21 cellular contexts compared by ENCODE assay signal in genomic region chr5:158326241-158326640, GRCh38.
DNase-seq lines count a peak whose midpoint lies in the region; ATAC-seq and TF ChIP-seq lines count a peak whose summit lies in the region.
"Had no signal": no experiment of that assay in that cellular context is flagged by ENCODE, and none has a peak within 500 bp of the region (broad histone marks: within the 10 kb centered on the region; RNA-seq: fewer than 3 reads in every experiment).

No MANE protein-coding gene starts in this region.

- H3K9me3 ChIP-seq in HUES64 (ENCODE audit: insufficient read depth, low read depth, low read length) (peaks cover 18% of the 10 kb centered on the region; the same call in 1 of the 2 replicates), hepatocyte (ENCODE audit: low read depth) (no peaks in the 10 kb centered on the region), PC-9 (ENCODE audit: insufficient read depth, low read depth) (no peaks in the 10 kb centered on the region)

- H3K27me3 ChIP-seq in HUES64 (ENCODE audit: insufficient read depth, low read length) (no peaks in the 10 kb centered on the region), hepatocyte (no peaks in the 10 kb centered on the region), PC-9 (ENCODE audit: insufficient read depth, low read depth) (no peaks in the 10 kb centered on the region)

- peaks cover 3% of the 10 kb centered on the region for H3K36me3 Mint-ChIP-seq in nephron progenitor cell (ENCODE audit: low read depth)
- H3K36me3 Mint-ChIP-seq: CD4-positive, alpha-beta memory T cell had no signal

- DNase-seq in ELF-1 (ENCODE audit: low read depth, low spot score) = peak; percentile 23
- no peak for DNase-seq in hepatocyte (ENCODE audit: low spot score)
- DNase-seq in nephron progenitor cell = peak; percentile 19
- DNase-seq in kidney tubule cell (ENCODE audit: low spot score) = no peak
- DNase-seq in PC-9 = no peak
- DNase-seq: Caco-2; CD4-positive, alpha-beta memory T cell; DMS 273 treated with DMSO at 0.1 percent for 48 hours; DMS79 treated with DMSO at 0.1 percent for 48 hours; IMR-90; MV-4-11; NCI-H1105 treated with DMSO at 0.1 percent for 48 hours; NCI-H2029 treated with DMSO at 0.1 percent for 48 hours; NCI-H2171 treated with DMSO at 0.1 percent for 48 hours; NCI-H524 treated with DMSO at 0.1 percent for 48 hours; OCI-M1; SHP77 had no signal

- no peak overlapping the region for H3K27ac Mint-ChIP-seq in nephron progenitor cell
- H3K27ac Mint-ChIP-seq: CD4-positive, alpha-beta memory T cell had no signal

- peaks cover 7% of the 10 kb centered on the region for H3K27me3 Mint-ChIP-seq in nephron progenitor cell (ENCODE audit: low read depth, poor library complexity)
- H3K27me3 Mint-ChIP-seq: CD4-positive, alpha-beta memory T cell had no signal

- CTCF ChIA-PET in PC-9 (lab: Charles Lee) = no interaction called here

- POLR2A ChIA-PET in PC-9 (lab: Charles Lee; ENCODE audit: unreplicated experiment) = no interaction called here

- no peak for ATAC-seq in HG02973 (IDR thresholded peaks at IDR 0.05; ENCODE audit: unreplicated experiment)

- H3K79me2 ChIP-seq in hepatocyte = no peaks in the 10 kb centered on the region
- no peaks in the 10 kb centered on the region for H3K79me2 ChIP-seq in PC-9 (ENCODE audit: low read depth)

- H3K4me3 Mint-ChIP-seq in nephron progenitor cell = no peak overlapping the region
- H3K4me3 Mint-ChIP-seq: CD4-positive, alpha-beta memory T cell had no signal

- peaks cover 32% of the 10 kb centered on the region for H3K9me3 Mint-ChIP-seq in nephron progenitor cell

- H3K27ac ChIP-seq in HUES64 (ENCODE audit: low read depth, low read length) (peak overlapping the region; percentile 33; the same call in 1 of the 2 replicates), hepatocyte (peak overlapping the region; percentile 50), PC-9 (no peak overlapping the region)
- H3K27ac ChIP-seq: HL-60, KMS-11 had no signal

- H3K4me1 ChIP-seq in HUES64 (ENCODE audit: insufficient read depth, low read length) (peaks cover 18% of the 10 kb centered on the region), hepatocyte (ENCODE audit: insufficient read depth) (no peaks in the 10 kb centered on the region), PC-9 (replicated peaks; ENCODE audit: insufficient read depth) (no peaks in the 10 kb centered on the region)
- H3K4me1 ChIP-seq: Caco-2 had no signal

- no peaks in the 10 kb centered on the region for H3F3A ChIP-seq in PC-9 (ENCODE audit: insufficient read depth, low read depth)

- H3K9ac ChIP-seq in HUES64 (ENCODE audit: low read depth, low read length) = no peak overlapping the region
- H3K9ac ChIP-seq: KMS-11 had no signal

- H3K4me2 ChIP-seq in hepatocyte (no peak overlapping the region), PC-9 (no peak overlapping the region)
- H3K4me2 ChIP-seq: KMS-11 had no signal

- no peak for TF ChIP-seq CTCF in hepatocyte (IDR thresholded peaks at IDR 0.05; ENCODE audit: poor library complexity)
- TF ChIP-seq CTCF in nephron progenitor cell (IDR thresholded peaks at IDR 0.05) = no peak
- TF ChIP-seq CTCF in PC-9 (conservative IDR thresholded peaks at IDR 0.05) = no peak

- intact Hi-C loops in PC-9 (cut with micrococcal nuclease; ENCODE audit: unreplicated experiment) = no loop called here

- H4K20me1 ChIP-seq in hepatocyte (ENCODE audit: insufficient read depth, poor library complexity, severe bottlenecking) (no peaks in the 10 kb centered on the region), PC-9 (ENCODE audit: insufficient read depth) (no peaks in the 10 kb centered on the region)

- H3K9me2 ChIP-seq in hepatocyte (replicated peaks; ENCODE audit: insufficient read depth) = no peaks in the 10 kb centered on the region
- no peaks in the 10 kb centered on the region for H3K9me2 ChIP-seq in PC-9 (ENCODE audit: insufficient read depth)

- peaks cover 27% of the 10 kb centered on the region for H3K4me1 Mint-ChIP-seq in nephron progenitor cell
- H3K4me1 Mint-ChIP-seq: CD4-positive, alpha-beta memory T cell had no signal

- BruUV-seq in PC-9 (replicated peaks; lab: Mats Ljungman, UMichigan) = no TSS peak

- H3K36me3 ChIP-seq in HUES64 (ENCODE audit: insufficient read depth, low read length) (no peaks in the 10 kb centered on the region), hepatocyte (replicated peaks; ENCODE audit: insufficient read depth, low read depth) (no peaks in the 10 kb centered on the region), PC-9 (ENCODE audit: low read depth) (no peaks in the 10 kb centered on the region)

- H3K4me3 ChIP-seq in HUES64 (ENCODE audit: low read length) (no peak overlapping the region), hepatocyte (no peak overlapping the region), PC-9 (no peak overlapping the region)

- no peak overlapping the region for H2AFZ ChIP-seq in hepatocyte
- H2AFZ ChIP-seq in PC-9 = no peak overlapping the region

Comparison
In these comparisons a context has a peak if more than half of its experiments do, and no peak if none do; other contexts are left out.
1. DNase-seq: peak in ELF-1 (single experiment) and nephron progenitor cell (single experiment); none in hepatocyte (single experiment), kidney tubule cell (single experiment) and PC-9 (0 of 2).